8 cellular contexts compared by ENCODE assay signal in the genomic region with DNA sequence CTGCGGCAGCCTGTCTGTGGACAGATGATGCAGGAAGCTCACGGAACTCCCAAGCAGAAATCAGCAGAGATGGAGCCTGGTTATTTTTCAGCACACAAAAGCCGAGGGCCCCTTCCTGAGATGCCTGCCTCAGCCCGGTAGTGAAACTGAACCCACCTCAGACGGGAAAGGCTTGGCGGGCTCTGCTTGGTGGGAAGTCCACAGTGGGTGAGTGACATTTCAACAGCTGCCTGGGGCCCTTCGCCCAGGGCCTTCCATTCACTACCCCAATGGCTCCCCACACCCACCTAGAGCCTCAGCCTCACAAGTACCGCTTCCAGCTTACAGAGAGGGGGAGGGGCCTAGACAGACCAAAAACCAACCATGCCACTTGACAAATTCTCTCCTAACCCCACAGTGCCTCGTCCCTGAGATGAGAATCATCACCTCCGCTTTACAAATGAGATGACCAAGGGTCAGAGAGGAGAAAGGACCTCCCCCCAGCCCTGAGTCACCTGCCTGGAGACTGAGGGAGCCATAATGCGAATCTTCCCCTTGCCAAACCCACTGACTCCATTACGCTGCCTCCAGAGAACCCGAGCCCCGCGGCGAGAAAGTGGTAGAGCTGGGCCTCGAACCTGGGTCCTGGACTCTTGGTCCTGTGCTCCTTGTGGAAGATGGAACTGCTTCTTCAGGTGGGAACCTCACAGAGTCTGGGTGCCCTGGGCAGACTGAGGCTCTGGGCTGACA. TPM values are rescaled to one million over a fixed set of nuclear protein-coding genes. Genes with fewer than 3 reads are reported as not detected.
A peak's percentile ranks its signal among the peaks of the same experiment; 100 is the strongest.
DNase-seq lines count a peak whose midpoint lies in the region; ATAC-seq lines count a peak whose summit lies in the region.

No MANE protein-coding gene starts in this region.

- H3K27me3 ChIP-seq in esophagus (ENCODE audit: control insufficient read depth in 1 of 2, insufficient read depth in 2 of 2, low read length in 2 of 2) = no peaks in the 10 kb centered on the region

- ATAC-seq in GM18520 (IDR thresholded peaks at IDR 0.05; ENCODE audit: unreplicated experiment) = peak; percentile 10
- peak; percentile 32 for ATAC-seq in HG02943 (IDR thresholded peaks at IDR 0.05; ENCODE audit: low read depth, unreplicated experiment)
- ATAC-seq in HG03469 (IDR thresholded peaks at IDR 0.05; ENCODE audit: unreplicated experiment) = no peak

- H3K9me3 ChIP-seq in esophagus (ENCODE audit: control insufficient read depth in 2 of 2, insufficient read depth in 1 of 2, low read depth in 1 of 2, low read length in 1 of 2) = no peaks in the 10 kb centered on the region

- WGBS in esophagus, 2 donors = 78% methylated on average over 16 to 17 of the region's 17 CpGs

- no peak overlapping the region for H3K4me3 ChIP-seq in esophagus (ENCODE audit: low read depth in 1 of 2, low read length in 2 of 2)

- no peaks in the 10 kb centered on the region for H3K36me3 ChIP-seq in esophagus (ENCODE audit: control insufficient read depth in 2 of 2, insufficient read depth in 2 of 2, low read length in 1 of 2)

- peak overlapping the region; percentile 65 to 77 for H3K27ac ChIP-seq in esophagus (ENCODE audit: low read depth in 2 of 2, low read length in 1 of 2)

- peaks cover 6 to 28% of the 10 kb centered on the region in 2 donors for H3K4me1 ChIP-seq in esophagus (ENCODE audit: control insufficient read depth in 2 of 2, insufficient read depth in 2 of 2, low read length in 1 of 2)

- peak; percentile 91 for DNase-seq in activated CD4-positive, alpha-beta T cell treated with anti-CD3 and anti-CD28 coated beads for 48 hours
- peak; percentile 74 to 88 (median 80) for DNase-seq in stimulated activated CD4-positive, alpha-beta T cell treated with anti-CD3 and anti-CD28 coated beads, TNF-alpha, amount 100 ng/mL, for 48 hours (ENCODE audit: low read depth in 3 of 3)
- DNase-seq in SHP77 treated with DMSO at 0.1 percent for 48 hours (lab: John Stamatoyannopoulos, UW) (no peak), SKM-1 (lab: John Stamatoyannopoulos, UW; ENCODE audit: unreplicated experiment) (no peak)

RNA-seq across cellular contexts. Expression of a gene that starts 3.4 kb away (rescaled TPM):
- 10 to 100 TPM; 12.4 to 14.2 TPM for polyA plus RNA-seq in esophagus

Comparison
In these comparisons a context has a peak if more than half of its experiments do, and no peak if none do; other contexts are left out.
1. DNase-seq: peak in activated CD4-positive, alpha-beta T cell treated with anti-CD3 and anti-CD28 coated beads for 48 hours (single experiment) and stimulated activated CD4-positive, alpha-beta T cell treated with anti-CD3 and anti-CD28 coated beads, TNF-alpha, amount 100 ng/mL, for 48 hours (3 of 3); none in SHP77 treated with DMSO at 0.1 percent for 48 hours (single experiment) and SKM-1 (single experiment).